ENCODE assay signal across 1 cellular context in genomic region chr19:51366050-51366998, GRCh38.
TF ChIP-seq lines count a peak whose summit lies in the region.

TSS of gene ETFB (minus strand) at chr19:51366388. CDS start at chr19:51366326, 62 bp downstream.

TF ChIP-seq in HepG2, 621 proteins besides CTCF, POLR2A, EP300 and RAD21 (continued from another document and continues in another):
- TF ChIP-seq POLR2AphosphoS2 (IDR thresholded peaks at IDR 0.05; ENCODE audit: low read depth, low read length) = 0 out of 2 replicates have a peak, but pooled peaks have one; percentile 18
- TF ChIP-seq ARHGAP35 (CRISPR knock-in tag; IDR thresholded peaks at IDR 0.05; ENCODE audit: borderline replicate concordance) = no peak
- TF ChIP-seq SETDB1 (CRISPR knock-in tag; IDR thresholded peaks at IDR 0.05; ENCODE audit: borderline replicate concordance) = no peak
- TF ChIP-seq LRRFIP1 (CRISPR knock-in tag; conservative IDR thresholded peaks at IDR 0.05) = no peak
- TF ChIP-seq ZNF556 (CRISPR knock-in tag; IDR thresholded peaks at IDR 0.05; ENCODE audit: borderline replicate concordance) = no peak
- no peak for TF ChIP-seq ELK4 (CRISPR knock-in tag; IDR thresholded peaks at IDR 0.05; ENCODE audit: borderline replicate concordance)
- no peak for TF ChIP-seq PITX1 (CRISPR knock-in tag; IDR thresholded peaks at IDR 0.05)
- TF ChIP-seq ZMYM4 (CRISPR knock-in tag; IDR thresholded peaks at IDR 0.05) = peak; percentile 24; the same call in 1 of the 2 replicates
- TF ChIP-seq DR1 (CRISPR knock-in tag; IDR thresholded peaks at IDR 0.05) = no peak; the same call in 1 of the 2 replicates
- no peak for TF ChIP-seq ZBTB38 (CRISPR knock-in tag; IDR thresholded peaks at IDR 0.05)
- no peak for TF ChIP-seq ZMYM3 (CRISPR knock-in tag; IDR thresholded peaks at IDR 0.05)
- no peak for TF ChIP-seq FLYWCH1 (CRISPR knock-in tag; IDR thresholded peaks at IDR 0.05)
- peak; percentile 73; the same call in 1 of the 2 replicates for TF ChIP-seq ZNF749 (CRISPR knock-in tag; IDR thresholded peaks at IDR 0.05; ENCODE audit: borderline replicate concordance)
- peak; percentile 28 for TF ChIP-seq SRSF1 (optimal IDR thresholded peaks at IDR 0.05; ENCODE audit: low read depth, low read length)
- TF ChIP-seq GPN1 (CRISPR knock-in tag; IDR thresholded peaks at IDR 0.05; ENCODE audit: borderline replicate concordance) = no peak
- no peak; the same call in 1 of the 2 replicates for TF ChIP-seq ZNF446 (CRISPR knock-in tag; IDR thresholded peaks at IDR 0.05)
- no peak for TF ChIP-seq SOX6 (IDR thresholded peaks at IDR 0.05)
- TF ChIP-seq SOX6 (CRISPR knock-in tag; IDR thresholded peaks at IDR 0.05) = peak; percentile 54
- no peak; the same call in 1 of the 2 replicates for TF ChIP-seq ETV5 (CRISPR knock-in tag; IDR thresholded peaks at IDR 0.05; ENCODE audit: borderline replicate concordance)
- TF ChIP-seq ZNF275 (CRISPR knock-in tag; IDR thresholded peaks at IDR 0.05; ENCODE audit: borderline replicate concordance) = no peak
- TF ChIP-seq ZNF670 (CRISPR knock-in tag; IDR thresholded peaks at IDR 0.05; ENCODE audit: borderline replicate concordance) = no peak; the same call in 1 of the 2 replicates
- no peak for TF ChIP-seq FOXC1 (CRISPR knock-in tag; IDR thresholded peaks at IDR 0.05; ENCODE audit: borderline replicate concordance)
- TF ChIP-seq RXRA (CRISPR knock-in tag; IDR thresholded peaks at IDR 0.05) = peak; percentile 97
- no peak for TF ChIP-seq TRIM24 (CRISPR knock-in tag; IDR thresholded peaks at IDR 0.05)
- no peak for TF ChIP-seq ZNF75D (CRISPR knock-in tag; IDR thresholded peaks at IDR 0.05; ENCODE audit: borderline replicate concordance)
- TF ChIP-seq MXD1 (CRISPR knock-in tag; IDR thresholded peaks at IDR 0.05) = no peak
- no peak for TF ChIP-seq ZNF253 (CRISPR knock-in tag; IDR thresholded peaks at IDR 0.05; ENCODE audit: borderline replicate concordance)
- TF ChIP-seq BRD4 (CRISPR knock-in tag; IDR thresholded peaks at IDR 0.05) = peak; percentile 85; the same call in 1 of the 2 replicates
- no peak for TF ChIP-seq SMC3 (IDR thresholded peaks at IDR 0.05; ENCODE audit: low read length)
- no peak; the same call in 1 of the 2 replicates for TF ChIP-seq MEIS1 (CRISPR knock-in tag; IDR thresholded peaks at IDR 0.05; ENCODE audit: borderline replicate concordance)
- no peak for TF ChIP-seq ZNF550 (CRISPR knock-in tag; IDR thresholded peaks at IDR 0.05; ENCODE audit: borderline replicate concordance)
- TF ChIP-seq ZNF619 (CRISPR knock-in tag; IDR thresholded peaks at IDR 0.05) = 0 out of 2 replicates have a peak, but pooled peaks have one; percentile 52
- no peak; the same call in 1 of the 2 replicates for TF ChIP-seq ZNF20 (CRISPR knock-in tag; IDR thresholded peaks at IDR 0.05)
- TF ChIP-seq ZNF776 (CRISPR knock-in tag; IDR thresholded peaks at IDR 0.05) = no peak
- TF ChIP-seq MIER3 (CRISPR knock-in tag; IDR thresholded peaks at IDR 0.05; ENCODE audit: borderline replicate concordance) = no peak
- 0 out of 2 replicates have a peak, but pooled peaks have one; percentile 34 for TF ChIP-seq ETV6 (CRISPR knock-in tag; conservative IDR thresholded peaks at IDR 0.05)
- TF ChIP-seq AGO1 (IDR thresholded peaks at IDR 0.05; ENCODE audit: low read depth, low read length, poor library complexity, severe bottlenecking) = peak; percentile 94
- no peak for TF ChIP-seq ZNF260 (CRISPR knock-in tag; IDR thresholded peaks at IDR 0.05; ENCODE audit: borderline replicate concordance, low read depth)
- no peak for TF ChIP-seq GRHL1 (CRISPR knock-in tag; conservative IDR thresholded peaks at IDR 0.05)
- 0 out of 2 replicates have a peak, but pooled peaks have one; percentile 4 for TF ChIP-seq FOSL2 (CRISPR knock-in tag; IDR thresholded peaks at IDR 0.05)
- TF ChIP-seq DPF2 (CRISPR knock-in tag; IDR thresholded peaks at IDR 0.05; ENCODE audit: borderline replicate concordance, low read depth) = no peak; the same call in 1 of the 2 replicates
- no peak for TF ChIP-seq ZNF547 (CRISPR knock-in tag; IDR thresholded peaks at IDR 0.05)
- TF ChIP-seq KLF6 (CRISPR knock-in tag; IDR thresholded peaks at IDR 0.05) = peak; percentile 64; the same call in 1 of the 2 replicates
- TF ChIP-seq DNMT3B (CRISPR knock-in tag; conservative IDR thresholded peaks at IDR 0.05) = no peak
- no peak for TF ChIP-seq MLX (CRISPR knock-in tag; IDR thresholded peaks at IDR 0.05)
- TF ChIP-seq ZBTB39 (CRISPR knock-in tag; IDR thresholded peaks at IDR 0.05) = no peak
- TF ChIP-seq KLF11 (CRISPR knock-in tag; IDR thresholded peaks at IDR 0.05) = no peak; the same call in 1 of the 2 replicates
- TF ChIP-seq PRDM10 (CRISPR knock-in tag; IDR thresholded peaks at IDR 0.05; ENCODE audit: low read depth) = no peak
- TF ChIP-seq U2AF2 (IDR thresholded peaks at IDR 0.05; ENCODE audit: low read depth, low read length) = no peak
- TF ChIP-seq ZNF605 (CRISPR knock-in tag; IDR thresholded peaks at IDR 0.05) = 0 out of 2 replicates have a peak, but pooled peaks have one; percentile 19
- TF ChIP-seq RNF2 (conservative IDR thresholded peaks at IDR 0.05; ENCODE audit: low read depth) = no peak
- TF ChIP-seq MATR3 (CRISPR knock-in tag; IDR thresholded peaks at IDR 0.05) = no peak
- no peak for TF ChIP-seq MYNN (CRISPR knock-in tag; IDR thresholded peaks at IDR 0.05; ENCODE audit: low read depth)
- TF ChIP-seq ZNF460 (CRISPR knock-in tag; IDR thresholded peaks at IDR 0.05; ENCODE audit: borderline replicate concordance) = no peak
- peak; percentile 18; the same call in 1 of the 2 replicates for TF ChIP-seq ZBTB7A (CRISPR knock-in tag; IDR thresholded peaks at IDR 0.05)
- TF ChIP-seq ZNF781 (CRISPR knock-in tag; IDR thresholded peaks at IDR 0.05; ENCODE audit: borderline replicate concordance, not compliant biosample characterization) = no peak
- peak; percentile 99 for TF ChIP-seq RBM22 (optimal IDR thresholded peaks at IDR 0.05; ENCODE audit: low read length)
- no peak; the same call in 1 of the 2 replicates for TF ChIP-seq PHF21A (CRISPR knock-in tag; IDR thresholded peaks at IDR 0.05)
- no peak for TF ChIP-seq ZNF713 (CRISPR knock-in tag; IDR thresholded peaks at IDR 0.05)
- no peak for TF ChIP-seq NFRKB (IDR thresholded peaks at IDR 0.05)
- TF ChIP-seq THAP8 (CRISPR knock-in tag; IDR thresholded peaks at IDR 0.05; ENCODE audit: borderline replicate concordance) = no peak; the same call in 1 of the 2 replicates
